8 cellular contexts compared by ENCODE assay signal in genomic region chr10:50625663-50626062, GRCh38. TPM values are rescaled to one million over a fixed set of nuclear protein-coding genes. Genes with fewer than 3 reads are reported as not detected.
DNase-seq lines count a peak whose midpoint lies in the region; ATAC-seq, FAIRE-seq and TF ChIP-seq lines count a peak whose summit lies in the region.

No MANE protein-coding gene starts in this region.

- peak overlapping the region; percentile 78 to 98 (median 92) for H3K4me3 ChIP-seq in BLaER1 treated with 17β-estradiol and CSF1 and Interleukin-3, amounts not matched to agents 10 nM and 100 nM
- H3K4me3 ChIP-seq in astrocyte of the spinal cord (ENCODE audit: low read depth, low read length) (peak overlapping the region; percentile 77), HepG2 (replicated peaks in 1 of 3; ENCODE audit: insufficient read depth in 1 of 3, low read depth in 2 of 3, low read length in 3 of 3) (peak overlapping the region; percentile 64 to 88 (median 86)), tibial artery (peak overlapping the region; percentile 84 to 85)

- H4K20me1 ChIP-seq in BLaER1 treated with 17β-estradiol and CSF1 and Interleukin-3, amounts not matched to agents 10 nM and 100 nM = peaks cover 4 to 29% (median 14%) of the 10 kb centered on the region in 11 experiments; a peak in 15 of 22 replicates
- peaks cover 8% of the 10 kb centered on the region for H4K20me1 ChIP-seq in HepG2 (ENCODE audit: insufficient read depth, low read length)

- ATAC-seq in HepG2 (no peak), GM21737 (IDR thresholded peaks at IDR 0.05; ENCODE audit: unreplicated experiment) (no peak), HG02970 (IDR thresholded peaks at IDR 0.05; ENCODE audit: low FRiP score, unreplicated experiment) (no peak)

- H3K9ac ChIP-seq in BLaER1 treated with 17β-estradiol and CSF1 and Interleukin-3, amounts not matched to agents 10 nM and 100 nM = peak overlapping the region; percentile 80 to 96 (median 91)
- peak overlapping the region; percentile 94 for H3K9ac ChIP-seq in HepG2 (ENCODE audit: insufficient read depth, low read depth, low read length)

- H3K4me1 ChIP-seq in BLaER1 treated with 17β-estradiol and CSF1 and Interleukin-3, amounts not matched to agents 10 nM and 100 nM = peaks cover 18 to 32% (median 27%) of the 10 kb centered on the region in 10 experiments
- H3K4me1 ChIP-seq in HepG2 (ENCODE audit: insufficient read depth, low read length) = peaks cover 20% of the 10 kb centered on the region
- peaks cover 0 to 19% (median 11%) of the 10 kb centered on the region in 4 donors for H3K4me1 ChIP-seq in tibial artery

- TF ChIP-seq RAD21 in HepG2 (CRISPR knock-in tag; IDR thresholded peaks at IDR 0.05) = no peak

- 0 out of 4 replicates have a peak, but pooled peaks of 1 of the 2 experiments have one; percentile 18 for TF ChIP-seq POLR2A in HepG2 (IDR thresholded peaks at IDR 0.05; ENCODE audit: insufficient read depth in 1 of 2, low read depth in 2 of 2, low read length in 2 of 2)

- peak overlapping the region; percentile 86 to 97 (median 93); a peak in 21 of 22 replicates for H3K27ac ChIP-seq in BLaER1 treated with 17β-estradiol and CSF1 and Interleukin-3, amounts not matched to agents 10 nM and 100 nM
- H3K27ac ChIP-seq in HepG2 (ENCODE audit: extremely low read length, insufficient read depth, low read length) (peak overlapping the region; percentile 99), tibial artery (peak overlapping the region; percentile 100)

- H3K4me2 ChIP-seq in BLaER1 treated with 17β-estradiol and CSF1 and Interleukin-3, amounts not matched to agents 10 nM and 100 nM = peak overlapping the region; percentile 82 to 98 (median 96)
- peak overlapping the region; percentile 88 for H3K4me2 ChIP-seq in HepG2 (ENCODE audit: low read depth, low read length)

- no peaks in the 10 kb centered on the region for H3K9me3 ChIP-seq in BLaER1 treated with 17β-estradiol and CSF1 and Interleukin-3, amounts not matched to agents 10 nM and 100 nM (replicated peaks in 1 of 11)
- H3K9me3 ChIP-seq in HepG2 (ENCODE audit: low read length) (no peaks in the 10 kb centered on the region), tibial artery (no peaks in the 10 kb centered on the region)

- WGBS in HepG2 (ENCODE audit: low lambda C conversion rate) = 1% methylated on average over 6 of the region's 6 CpGs

- H2AFZ ChIP-seq in HepG2 (ENCODE audit: low read length) = peak overlapping the region; percentile 10

- intact Hi-C loops in HepG2 (cut with micrococcal nuclease; ENCODE audit: unreplicated experiment) (loop anchor here (1.0 to 10.0 kb wide), 3 partner anchors 86 to 259 kb away; no protein-coding TSS in a partner anchor), tibial artery (cut with DNase I; ENCODE audit: low total_unique reads) (loop anchor here (5.0 to 10.0 kb wide), 4 partner anchors 73 to 561 kb away; partner anchors contain the start of gene WASHC2A)

- peaks cover 25% of the 10 kb centered on the region for H3K79me2 ChIP-seq in HepG2 (ENCODE audit: insufficient read depth, low read length)

- no peaks in the 10 kb centered on the region for H3K27me3 ChIP-seq in BLaER1 treated with 17β-estradiol and CSF1 and Interleukin-3, amounts not matched to agents 10 nM and 100 nM
- H3K27me3 ChIP-seq in HepG2 (ENCODE audit: control insufficient read depth in 1 of 2, insufficient read depth in 2 of 2, low read length in 2 of 2) (no peaks in the 10 kb centered on the region; a peak in 1 of 5 replicates), tibial artery (no peaks in the 10 kb centered on the region)

- BruUV-seq in HepG2 (replicated peaks; lab: Mats Ljungman, UMichigan) = no TSS peak

- H3K36me3 ChIP-seq in BLaER1 treated with 17β-estradiol and CSF1 and Interleukin-3, amounts not matched to agents 10 nM and 100 nM = no peaks in the 10 kb centered on the region
- H3K36me3 ChIP-seq in HepG2 (replicated peaks in 1 of 2; ENCODE audit: control insufficient read depth in 1 of 2, insufficient read depth in 2 of 2, low read length in 2 of 2) (no peaks in the 10 kb centered on the region), tibial artery (peaks cover 0 to 8% (median 0%) of the 10 kb centered on the region in 3 donors)

- in situ Hi-C loops in KBM-7 (cut with MboI; ENCODE audit: low pct_unique_long_range_greater_than_20kb, low sequenced_read_pairs) = no loop called here
- in situ Hi-C loops in astrocyte of the spinal cord (cut with HindIII; ENCODE audit: low sequenced_read_pairs) = no loop called here
- in situ Hi-C loops in HepG2 (cut with HindIII; ENCODE audit: extremely low pct_ligation_motif_present, low pct_unique_long_range_greater_than_20kb) = no loop called here

- POLR2A ChIA-PET in HepG2 (lab: Yijun Ruan, JAX) = interaction anchor here (1.5 to 4.6 kb wide), 7 partner anchors 21 to 230 kb away, joined by 4 to 34 read pairs (median 12); no protein-coding TSS in a partner anchor

- DNase-seq in KBM-7 (peak; percentile 33), astrocyte of the spinal cord (ENCODE audit: low read depth, low spot score) (peak; percentile 18), HepG2 (ENCODE audit: low spot score) (no peak), tibial artery (no peak)
- DNase-seq in NK-92 treated with Interleukin-12 subunit alpha and Interleukin-12 subunit beta, amount 100 ng/mL, for 24 hours (lab: John Stamatoyannopoulos, UW) = no peak

- no peak for TF ChIP-seq EP300 in HepG2 (IDR thresholded peaks at IDR 0.05; ENCODE audit: low read depth in 2 of 2, low read length in 2 of 2)
- TF ChIP-seq EP300 in HepG2 (CRISPR knock-in tag; IDR thresholded peaks at IDR 0.05; ENCODE audit: borderline replicate concordance) = no peak

- CTCF ChIA-PET in HepG2 (lab: Yijun Ruan, JAX; ENCODE audit: low intra/inter-chr PET ratio, low total read pairs) = interaction anchor here (1.3 to 1.4 kb wide), 2 partner anchors 64 to 258 kb away, joined by 4 to 8 read pairs; no protein-coding TSS in a partner anchor

- FAIRE-seq in HepG2 (lab: Jason Lieb, UNC) = no peak

- TF ChIP-seq CTCF in astrocyte of the spinal cord (IDR thresholded peaks at IDR 0.05; ENCODE audit: low read depth, low read length) = no peak
- no peak for TF ChIP-seq CTCF in HepG2 (CRISPR knock-in tag; IDR thresholded peaks at IDR 0.05)
- no peak for TF ChIP-seq CTCF in tibial artery (IDR thresholded peaks at IDR 0.05)

TF ChIP-seq in HepG2, 621 proteins besides CTCF, POLR2A, EP300 and RAD21 (continues in another document):
- TF ChIP-seq MATR3 (CRISPR knock-in tag; IDR thresholded peaks at IDR 0.05) (no peak), ZNF749 (CRISPR knock-in tag; IDR thresholded peaks at IDR 0.05; ENCODE audit: borderline replicate concordance) (no peak), SNAPC2 (CRISPR knock-in tag; IDR thresholded peaks at IDR 0.05) (no peak), BORCS8-MEF2B (CRISPR knock-in tag; IDR thresholded peaks at IDR 0.05) (no peak)

RNA-seq across cellular contexts. Expression of gene SGMS1, which starts 1.9 kb away (rescaled TPM):
- 13.1 and 15.1 TPM in 2 replicates for total RNA-seq in HepG2 (2016; rRNA removed; fragmentation: Illumina TruSeq; extraction: Trizol)
- 38.8 and 42.6 TPM in 2 replicates for total RNA-seq in HepG2 (2016; cell fraction: cytosol; rRNA removed; fragmentation: Illumina TruSeq; extraction: Trizol; ENCODE audit: low read depth)
- total RNA-seq in HepG2 (2016; cell fraction: insoluble cytoplasmic fraction; rRNA removed; fragmentation: Illumina TruSeq; extraction: Trizol) = 12.0 and 16.0 TPM in 2 replicates
- total RNA-seq in HepG2 (2016; cell fraction: membrane; rRNA removed; fragmentation: Illumina TruSeq; extraction: Trizol) = 15.3 and 19.7 TPM in 2 replicates
- 29.3 and 32.5 TPM in 2 replicates for total RNA-seq in HepG2 (2016; cell fraction: nucleus; rRNA removed; fragmentation: Illumina TruSeq; extraction: Trizol)
- polyA plus RNA-seq in HepG2 (2011; rRNA removed) = 6.2 and 6.5 TPM in 2 replicates
- 4.5 and 5.3 TPM in 2 replicates for polyA plus RNA-seq in HepG2 (2011; cell fraction: cytosol; rRNA removed)
- 7.2 and 8.6 TPM in 2 replicates for polyA plus RNA-seq in HepG2 (2011; cell fraction: nucleus; rRNA removed)
- 9.9 and 11.1 TPM in 2 replicates for polyA plus RNA-seq in HepG2 (2012)
- 1.4 and 1.7 TPM in 2 replicates for polyA plus RNA-seq in HepG2 (2016; cell fraction: cytosol; fragmentation: Illumina TruSeq; extraction: Trizol; ENCODE audit: low read depth)
- polyA plus RNA-seq in HepG2 (2016; cell fraction: insoluble cytoplasmic fraction; fragmentation: Illumina TruSeq; extraction: Trizol; ENCODE audit: low read depth) = 9.2 and 10.6 TPM in 2 replicates
- polyA plus RNA-seq in HepG2 (2016; cell fraction: membrane; fragmentation: Illumina TruSeq; extraction: Trizol; ENCODE audit: low read depth) = 4.5 and 5.4 TPM in 2 replicates
- polyA plus RNA-seq in HepG2 (2016; cell fraction: nucleus; fragmentation: Illumina TruSeq; extraction: Trizol; ENCODE audit: insufficient read depth, low read depth) = 10.6 and 13.6 TPM in 2 replicates
- 8.4 and 35.9 TPM in 2 replicates for polyA minus RNA-seq in HepG2 (2011; rRNA and poly(A)+ RNA removed; ENCODE audit: low replicate concordance)
- 7.3 and 10.5 TPM in 2 replicates for polyA minus RNA-seq in HepG2 (2011; cell fraction: cytosol; rRNA and poly(A)+ RNA removed)
- polyA minus RNA-seq in HepG2 (2011; cell fraction: nucleus; rRNA and poly(A)+ RNA removed) = 55.9 and 58.2 TPM in 2 replicates

Comparison
In these comparisons a context has a peak if more than half of its experiments do, and no peak if none do; other contexts are left out.
1. DNase-seq: peak in KBM-7 (single experiment) and astrocyte of the spinal cord (single experiment); none in HepG2 (single experiment), tibial artery (0 of 2) and NK-92 treated with Interleukin-12 subunit alpha and Interleukin-12 subunit beta, amount 100 ng/mL, for 24 hours (single experiment).
2. Peak in every context shown above with its lines, with median percentiles within 50 percentile points of each other: H3K27ac ChIP-seq and H3K4me3 ChIP-seq.